ENCODE assay signal across 22 cellular contexts in the genomic region with DNA sequence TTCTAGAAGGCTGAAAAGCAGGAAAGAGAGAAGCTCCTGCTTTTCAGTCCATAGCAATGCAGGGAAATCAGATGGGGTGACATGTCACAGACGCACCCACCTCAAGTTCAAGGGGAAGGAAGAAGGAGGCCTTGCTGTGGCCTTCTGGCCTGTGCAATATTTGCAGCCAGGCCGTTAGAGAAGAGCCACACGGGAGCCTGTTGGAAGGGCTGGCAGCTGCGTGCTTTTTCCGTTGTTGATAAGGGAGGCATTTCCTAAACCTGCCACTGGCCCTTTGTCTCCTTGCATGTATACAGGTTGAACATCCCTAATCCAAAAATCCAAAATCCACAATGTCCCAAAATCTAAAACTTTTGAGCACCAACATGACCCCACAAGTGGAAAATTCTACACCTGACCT.
"Had no signal": no experiment of that assay in that cellular context is flagged by ENCODE, and none has a peak within 500 bp of the region (broad histone marks: within the 10 kb centered on the region; RNA-seq: fewer than 3 reads in every experiment).

No MANE protein-coding gene starts in this region.

- H3K4me3 ChIP-seq: breast epithelium, neural progenitor cell, testis, vagina had no signal

- H3K4me1 ChIP-seq: breast epithelium, testis had no signal

- H3K36me3 ChIP-seq: breast epithelium, neural progenitor cell, vagina had no signal

- H3K9me3 ChIP-seq: breast epithelium, testis, vagina had no signal

- DNase-seq: activated CD4-positive, alpha-beta T cell treated with anti-CD3 and anti-CD28 coated beads for 36 hours; activated CD4-positive, alpha-beta T cell treated with anti-CD3 and anti-CD28 coated beads, Interleukin-2, amount 50 U/mL, for 4 hours; activated CD8-positive, alpha-beta memory T cell treated with anti-CD3 and anti-CD28 coated beads for 24 hours; activated CD8-positive, alpha-beta memory T cell treated with anti-CD3 and anti-CD28 coated beads, Interleukin-2, amount 50 U/mL, for 4 hours; activated naive CD4-positive, alpha-beta T cell treated with Interleukin-2 at 50 U/mL for 16 hours; activated naive CD8-positive, alpha-beta T cell treated with anti-CD3 and anti-CD28 coated beads for 36 hours; activated T-cell treated with anti-CD3 and anti-CD28 coated beads, Interleukin-2, amount 50 U/mL, for 4 hours; cortex of kidney; effector CD8-positive, alpha-beta T cell; erythroblast; foreskin fibroblast; immature natural killer cell; kidney glomerular epithelial cell; mesenchymal stem cell; stimulated activated CD4-positive, alpha-beta T cell treated with anti-CD3 and anti-CD28 coated beads, Interleukin-2, amount 100 ng/mL, for 48 hours; stimulated activated CD8-positive, alpha-beta memory T cell treated with anti-CD3 and anti-CD28 coated beads, Interleukin-4, amount 100 ng/mL, for 48 hours; stimulated activated naive B cell treated with anti-CD40 and anti-IgM and Interleukin-4, amounts not matched to agents 10 μg/mL and 1 μg/mL and 100 μg/mL, for 72 hours; testis had no signal

- H3K27ac ChIP-seq: breast epithelium, neural progenitor cell, testis, vagina had no signal

- ATAC-seq: activated CD4-positive, alpha-beta T cell treated with anti-CD3 and anti-CD28 coated beads for 36 hours; activated T-cell treated with anti-CD3 and anti-CD28 coated beads, Interleukin-2, amount 50 U/mL, for 4 hours; stimulated activated naive B cell treated with anti-CD40 and anti-IgM and Interleukin-4, amounts not matched to agents 10 μg/mL and 1 μg/mL and 100 μg/mL, for 72 hours; WTC11 had no signal

- H3K27me3 ChIP-seq: breast epithelium, neural progenitor cell, testis, vagina had no signal
